Comparison of ENCODE assay signal across 9 cellular contexts in genomic region chr6:28224131-28225055, GRCh38. TPM values are rescaled to one million over a fixed set of nuclear protein-coding genes. Genes with fewer than 3 reads are reported as not detected.
DNase-seq lines count a peak whose midpoint lies in the region; ATAC-seq and TF ChIP-seq lines count a peak whose summit lies in the region.
"Had no signal": no experiment of that assay in that cellular context is flagged by ENCODE, and none has a peak within 500 bp of the region (broad histone marks: within the 10 kb centered on the region; RNA-seq: fewer than 3 reads in every experiment).

No MANE protein-coding gene starts in this region.

- DNase-seq in heart right ventricle, result no peak
- DNase-seq in Right ventricle myocardium superior, result no peak
- DNase-seq in astrocyte of the cerebellum (ENCODE audit: low read depth), result no peak
- DNase-seq in memory B cell (ENCODE audit: low spot score in 2 of 2), result no peak
- no peak for DNase-seq in NCI-H1092 treated with DMSO at 0.1 percent for 48 hours (lab: John Stamatoyannopoulos, UW)
- no peak for DNase-seq in activated CD4-positive, alpha-beta T cell treated with anti-CD3 and anti-CD28 coated beads, Interleukin-2, amount 50 U/mL, for 48 hours

- H3K9me3 ChIP-seq in heart right ventricle, result no peaks in the 10 kb centered on the region

- H3K36me3 ChIP-seq in heart right ventricle (peaks cover 0 to 27% (median 24%) of the 10 kb centered on the region in 9 donors), urinary bladder (ENCODE audit: insufficient read depth) (peaks cover 5% of the 10 kb centered on the region)

- H3K4me1 ChIP-seq in heart right ventricle, result peaks cover 3 to 29% (median 15%) of the 10 kb centered on the region in 9 donors
- H3K4me1 ChIP-seq in urinary bladder (ENCODE audit: insufficient read depth), result peaks cover 2% of the 10 kb centered on the region

- WGBS in heart right ventricle, 2 donors, result 53 to 54% methylated on average over 9 of the region's 9 CpGs
- WGBS in urinary bladder, result 50% methylated on average over 9 of the region's 9 CpGs

- no peak for TF ChIP-seq CTCF in heart right ventricle (IDR thresholded peaks at IDR 0.05)
- TF ChIP-seq CTCF in astrocyte of the cerebellum (IDR thresholded peaks at IDR 0.05; ENCODE audit: low read depth, low read length, missing control alignments), result no peak

- peaks cover 11% of the 10 kb centered on the region for H3K4me1 Mint-ChIP-seq in memory B cell

- H3K27ac Mint-ChIP-seq in memory B cell, result peak overlapping the region; percentile 90

- H3K4me3 ChIP-seq in heart right ventricle, result peak overlapping the region; percentile 41 to 87 (median 78)
- H3K4me3 ChIP-seq in astrocyte of the cerebellum (ENCODE audit: low read depth, low read length), result peak overlapping the region; percentile 72
- H3K4me3 ChIP-seq in urinary bladder (ENCODE audit: low read depth, low read length), result peak overlapping the region; percentile 66

- in situ Hi-C loops in astrocyte of the cerebellum (cut with HindIII; ENCODE audit: low sequenced_read_pairs), result loop anchor here (5.0 kb wide), 1 partner anchor 82 kb away; the partner anchor contains the start of gene ZKSCAN8

- H3K27me3 Mint-ChIP-seq in memory B cell, result peaks cover 14% of the 10 kb centered on the region

- H3K4me3 Mint-ChIP-seq in memory B cell, result peak overlapping the region; percentile 93

- peaks cover 0 to 38% (median 23%) of the 10 kb centered on the region in 7 donors for H3K27me3 ChIP-seq in heart right ventricle

- H3K36me3 Mint-ChIP-seq in memory B cell, result peaks cover 16% of the 10 kb centered on the region

- intact Hi-C loops in heart right ventricle (cut with DNase I), result loop anchor here in 8 of 10 donors (2.0 to 10.0 kb wide), 6 partner anchors 82 to 142 kb away; partner anchors contain the start of genes ZKSCAN8 (in 2 of the 8) and ZNF165 (in 2 of the 8)
- intact Hi-C loops in Right ventricle myocardium superior (cut with DNase I), result loop anchor here (5.0 to 10.0 kb wide), 2 partner anchors 92 to 130 kb away; no protein-coding TSS in a partner anchor

- H3K27ac ChIP-seq in heart right ventricle (peak overlapping the region in 9 of 10 donors; percentile 67 to 88 (median 81)), urinary bladder (ENCODE audit: low read depth) (no peak overlapping the region)

- peaks cover 2% of the 10 kb centered on the region for H3K9me3 Mint-ChIP-seq in memory B cell

- ATAC-seq in heart right ventricle (no peak), Right ventricle myocardium superior (ENCODE audit: poor library complexity) (no peak), memory B cell (ENCODE audit: low read depth) (no peak), HG03439 (IDR thresholded peaks at IDR 0.05; ENCODE audit: unreplicated experiment) (no peak)

RNA-seq across cellular contexts. Expression of gene ZSCAN9, which starts 0.7 kb away (rescaled TPM):
- total RNA-seq in heart right ventricle (10 to 100 TPM in 2 of 10 donors, 1 to 10 TPM in 8; 6.8 to 11.2 (median 8.8) TPM), Right ventricle myocardium superior (8.2 TPM), urinary bladder (19.2 TPM)
- polyA plus RNA-seq in heart right ventricle (10 to 100 TPM in 1 of 2 donors, 1 to 10 TPM in 1; 8.4 to 11.1 TPM), urinary bladder (12.8 TPM)

RNA-seq across cellular contexts. Expression of gene ZKSCAN4, which starts 27.7 kb away (rescaled TPM):
- total RNA-seq in heart right ventricle (1 to 10 TPM in 9 of 10 donors, under 1 TPM in 1; 0.55 to 3.6 (median 2.9) TPM), Right ventricle myocardium superior (2.6 TPM), urinary bladder (7.3 TPM)
- polyA plus RNA-seq in heart right ventricle (1 to 10 TPM; 1.7 to 2.0 TPM), urinary bladder (4.0 TPM)

RNA-seq across cellular contexts. Expression of gene NKAPL, which starts 34.7 kb away (rescaled TPM):
- 1 to 10 TPM; 2.7 to 8.5 (median 6.5) TPM for total RNA-seq in heart right ventricle
- polyA plus RNA-seq in heart right ventricle, result 1 to 10 TPM; 7.6 to 9.7 TPM
- total RNA-seq in Right ventricle myocardium superior, result 5.1 TPM
- 0.90 TPM for total RNA-seq in urinary bladder
- polyA plus RNA-seq in urinary bladder, result 4.4 TPM
- total RNA-seq: SK-MEL-5 had no signal

RNA-seq across cellular contexts. Expression of gene ZSCAN26, which starts 42.5 kb away (rescaled TPM):
- total RNA-seq in heart right ventricle, result 10 to 100 TPM in 9 of 10 donors, 1 to 10 TPM in 1; 8.9 to 17.8 (median 12.8) TPM
- 10 to 100 TPM in 1 of 2 donors, 1 to 10 TPM in 1; 7.5 to 12.7 TPM for polyA plus RNA-seq in heart right ventricle
- 14.0 TPM for total RNA-seq in Right ventricle myocardium superior
- 35.1 TPM for total RNA-seq in urinary bladder
- 15.5 TPM for polyA plus RNA-seq in urinary bladder

RNA-seq across cellular contexts. Expression of gene PGBD1, which starts 57.0 kb away (rescaled TPM):
- 1 to 10 TPM; 1.6 to 3.6 (median 2.7) TPM for total RNA-seq in heart right ventricle
- 1 to 10 TPM; 2.9 to 4.6 TPM for polyA plus RNA-seq in heart right ventricle
- total RNA-seq in Right ventricle myocardium superior, result 2.3 TPM
- total RNA-seq in urinary bladder, result 8.7 TPM
- polyA plus RNA-seq in urinary bladder, result 4.7 TPM
